ENCODE assay signal across 7 cellular contexts in genomic region chr1:243105096-243105495, GRCh38.
DNase-seq lines count a peak whose midpoint lies in the region; ATAC-seq and TF ChIP-seq lines count a peak whose summit lies in the region.
"Not testable (repeated sequence)": the region's sequence is repeated elsewhere in the genome, so short reads cannot be mapped to it uniquely, and the experiment has no call there.

No MANE protein-coding gene starts in this region.

- ATAC-seq in GM21360 (IDR thresholded peaks at IDR 0.05; ENCODE audit: unreplicated experiment) (peak; percentile 36), HG02885 (IDR thresholded peaks at IDR 0.05; ENCODE audit: poor library complexity, unreplicated experiment) (peak; percentile 39)

- not testable (repeated sequence) for H3F3A ChIP-seq in DOHH2 (ENCODE audit: control insufficient read depth, insufficient read depth)

- not testable (repeated sequence) for H4K20me1 ChIP-seq in DOHH2 (ENCODE audit: control insufficient read depth, insufficient read depth, low read depth, low read length)

- H3K79me2 ChIP-seq in DOHH2 (ENCODE audit: control insufficient read depth, low read length) = not testable (repeated sequence)

- DNase-seq in RWPE1 (ENCODE audit: low spot score) (peak; percentile 0), astrocyte of the hippocampus (ENCODE audit: low read depth, low spot score) (peak; percentile 23), myocyte (ENCODE audit: low read depth) (peak; percentile 38)
- not testable (repeated sequence) for DNase-seq in epithelial cell of prostate (ENCODE audit: low read depth, low spot score)

- 0 out of 2 replicates have a peak overlapping the region, but pooled peaks have one; percentile 11 for H3K4me2 ChIP-seq in DOHH2 (ENCODE audit: low read length)

- H3K36me3 ChIP-seq in DOHH2 (ENCODE audit: control insufficient read depth, low read length) = not testable (repeated sequence)

- H3K4me1 ChIP-seq in DOHH2 (ENCODE audit: control insufficient read depth, low read length) = peaks cover 19% of the 10 kb centered on the region

- not testable (repeated sequence) for H3K9me2 ChIP-seq in DOHH2 (replicated peaks; ENCODE audit: control insufficient read depth, low read length)

- not testable (repeated sequence) for H3K9me3 ChIP-seq in DOHH2 (ENCODE audit: control insufficient read depth, insufficient read depth, low read length)

- POLR2A ChIA-PET in RWPE1 (lab: Yijun Ruan, JAX; ENCODE audit: low non-redundant PET) = not testable (repeated sequence)

- H3K27ac ChIP-seq in DOHH2 (ENCODE audit: low read depth, low read length); RWPE1: not testable (repeated sequence)
- H3K27ac ChIP-seq in epithelial cell of prostate = peak overlapping the region; percentile 64

- TF ChIP-seq CTCF in DOHH2 (IDR thresholded peaks at IDR 0.05; ENCODE audit: low read depth, low read length, poor library complexity, severe bottlenecking); RWPE1 (conservative IDR thresholded peaks at IDR 0.05; ENCODE audit: low read depth): not testable (repeated sequence)

- not testable (repeated sequence) for H3K4me3 ChIP-seq in DOHH2 (ENCODE audit: low read length)

- CTCF ChIA-PET in RWPE1 (lab: Yijun Ruan, JAX) = not testable (repeated sequence)

- not testable (repeated sequence) for H3K27me3 ChIP-seq in DOHH2 (ENCODE audit: control insufficient read depth, low read length)
